9 cellular contexts compared by ENCODE assay signal in genomic region chr10:103192451-103193106, GRCh38. TPM values are rescaled to one million over a fixed set of nuclear protein-coding genes. Genes with fewer than 3 reads are reported as not detected.
DNase-seq lines count a peak whose midpoint lies in the region; ATAC-seq and TF ChIP-seq lines count a peak whose summit lies in the region.
"Had no signal": no experiment of that assay in that cellular context is flagged by ENCODE, and none has a peak within 500 bp of the region (broad histone marks: within the 10 kb centered on the region; RNA-seq: fewer than 3 reads in every experiment).

No MANE protein-coding gene starts in this region.

- H4K20me1 ChIP-seq in OCI-LY7 (ENCODE audit: insufficient read depth, low read length), result peaks cover 19% of the 10 kb centered on the region; the same call in 1 of the 2 replicates

- peak overlapping the region; percentile 99 for H3K9ac ChIP-seq in mucosa of stomach (ENCODE audit: low read length)

- H3K4me1 ChIP-seq in OCI-LY7 (ENCODE audit: insufficient read depth, low read length, poor library complexity, severe bottlenecking) (peaks cover 43% of the 10 kb centered on the region), esophagus (ENCODE audit: control insufficient read depth in 2 of 2, insufficient read depth in 2 of 2, low read length in 1 of 2) (peaks cover 0 to 6% of the 10 kb centered on the region in 2 donors), mucosa of stomach (ENCODE audit: control insufficient read depth, insufficient read depth, low read length) (peaks cover 33% of the 10 kb centered on the region)

- CTCF ChIA-PET in OCI-LY7 (lab: Charles Lee; ENCODE audit: unreplicated experiment), result interaction anchor here (0.5 to 1.9 kb wide), 4 partner anchors 15 to 885 kb away, joined by 3 to 9 read pairs (median 4); no protein-coding TSS in a partner anchor

- peak overlapping the region; percentile 91 for H3K4me3 ChIP-seq in OCI-LY7 (ENCODE audit: low read depth, low read length, poor library complexity, severe bottlenecking)
- peak overlapping the region; percentile 88 to 94 for H3K4me3 ChIP-seq in esophagus (ENCODE audit: low read depth in 1 of 2, low read length in 2 of 2)
- peak overlapping the region; percentile 61 for H3K4me3 ChIP-seq in mucosa of stomach (ENCODE audit: low read length)

- H3K4me3 Mint-ChIP-seq in activated T-cell treated with anti-CD3 and anti-CD28 coated beads, Interleukin-2, amount 50 U/mL, for 24 hours, result peak overlapping the region; percentile 99

- peak overlapping the region; percentile 98 for H3K27ac Mint-ChIP-seq in activated T-cell treated with anti-CD3 and anti-CD28 coated beads, Interleukin-2, amount 50 U/mL, for 24 hours

- POLR2A ChIA-PET in OCI-LY7 (lab: Charles Lee), result interaction anchor here (0.8 to 2.7 kb wide), 8 partner anchors 8 to 57 kb away, joined by 3 to 23 read pairs (median 4); no protein-coding TSS in a partner anchor

- peaks cover 51% of the 10 kb centered on the region for H3K79me2 ChIP-seq in OCI-LY7 (ENCODE audit: insufficient read depth, low read depth, low read length)

- no TSS peak for BruUV-seq in OCI-LY7 (replicated peaks; lab: Mats Ljungman, UMichigan)

- H3K9me3 ChIP-seq in OCI-LY7 (ENCODE audit: low read length) (no peaks in the 10 kb centered on the region), esophagus (ENCODE audit: control insufficient read depth in 2 of 2, insufficient read depth in 1 of 2, low read depth in 1 of 2, low read length in 1 of 2) (no peaks in the 10 kb centered on the region), mucosa of stomach (ENCODE audit: control insufficient read depth, low read length) (no peaks in the 10 kb centered on the region)

- peak; percentile 38 for ATAC-seq in HG03442 (IDR thresholded peaks at IDR 0.05; ENCODE audit: unreplicated experiment)

- TF ChIP-seq CTCF in C4-2B (conservative IDR thresholded peaks at IDR 0.05) (no peak), OCI-LY7 (conservative IDR thresholded peaks at IDR 0.05; ENCODE audit: low read length) (no peak)

- intact Hi-C loops in OCI-LY7 (cut with micrococcal nuclease; ENCODE audit: unreplicated experiment), result loop anchor here (1.0 to 5.0 kb wide), 4 partner anchors 11 to 545 kb away; partner anchors contain the start of gene CNNM2

- DNase-seq in GM19240 (ENCODE audit: insufficient read length, low spot score) (peak; percentile 32), OCI-LY7 (ENCODE audit: low spot score) (peak; percentile 91)
- peak; percentile 78 for DNase-seq in activated T-cell treated with anti-CD3 and anti-CD28 coated beads, Interleukin-2, amount 50 U/mL, for 24 hours
- DNase-seq in stimulated activated CD8-positive, alpha-beta memory T cell treated with anti-CD3 and anti-CD28 coated beads, Interleukin-7, amount 100 ng/mL, for 24 hours (ENCODE audit: low read depth), result peak; percentile 30

- 1% methylated on average over 47 to 62 of the region's 62 CpGs for WGBS in esophagus, 2 donors

- peak overlapping the region; percentile 61; the same call in 1 of the 2 replicates for H2AFZ ChIP-seq in OCI-LY7 (ENCODE audit: low read length)

- peak overlapping the region; percentile 94 for H3K27ac ChIP-seq in C4-2B
- peak overlapping the region; percentile 77 for H3K27ac ChIP-seq in OCI-LY7 (ENCODE audit: low read depth, low read length, poor library complexity, severe bottlenecking)
- peak overlapping the region; percentile 94 to 95 for H3K27ac ChIP-seq in esophagus (ENCODE audit: low read depth in 2 of 2, low read length in 1 of 2)

- H3K27me3 Mint-ChIP-seq in activated T-cell treated with anti-CD3 and anti-CD28 coated beads, Interleukin-2, amount 50 U/mL, for 24 hours, result no peaks in the 10 kb centered on the region

- no peaks in the 10 kb centered on the region for H3K9me3 Mint-ChIP-seq in activated T-cell treated with anti-CD3 and anti-CD28 coated beads, Interleukin-2, amount 50 U/mL, for 24 hours

- H3K27me3 ChIP-seq in esophagus (ENCODE audit: control insufficient read depth in 1 of 2, insufficient read depth in 2 of 2, low read length in 2 of 2), result no peaks in the 10 kb centered on the region
- H3K27me3 ChIP-seq in mucosa of stomach (ENCODE audit: control insufficient read depth, insufficient read depth, low read length), result no peaks in the 10 kb centered on the region

- peaks cover 32% of the 10 kb centered on the region for H3K36me3 Mint-ChIP-seq in activated T-cell treated with anti-CD3 and anti-CD28 coated beads, Interleukin-2, amount 50 U/mL, for 24 hours (ENCODE audit: low read depth)

- H3K4me2 ChIP-seq in OCI-LY7 (ENCODE audit: low read length), result peak overlapping the region; percentile 90

- peaks cover 54% of the 10 kb centered on the region for H3K4me1 Mint-ChIP-seq in activated T-cell treated with anti-CD3 and anti-CD28 coated beads, Interleukin-2, amount 50 U/mL, for 24 hours (ENCODE audit: low read depth)

- H3K9me2 ChIP-seq in OCI-LY7 (ENCODE audit: insufficient read depth, low read length), result no peaks in the 10 kb centered on the region

- H3K36me3 ChIP-seq in OCI-LY7 (ENCODE audit: insufficient read depth, low read length) (peaks cover 13% of the 10 kb centered on the region; the same call in 1 of the 2 replicates), esophagus (ENCODE audit: control insufficient read depth in 2 of 2, insufficient read depth in 2 of 2, low read length in 1 of 2) (no peaks in the 10 kb centered on the region), mucosa of stomach (ENCODE audit: control insufficient read depth, insufficient read depth, low read length) (no peaks in the 10 kb centered on the region)

RNA-seq across cellular contexts. Expression of gene NT5C2, which starts 0.5 kb away (rescaled TPM):
- 72.0 and 73.5 TPM in 2 replicates for total RNA-seq in OCI-LY7 (2014; rRNA removed; shearing (Covaris generic))
- total RNA-seq in OCI-LY7 (2022), result 87.3 and 118 TPM in 2 replicates
- 10 to 100 TPM; 60.6 to 75.0 TPM for polyA plus RNA-seq in esophagus

RNA-seq across cellular contexts. Expression of gene RPEL1, which starts 53.1 kb away (rescaled TPM):
- total RNA-seq in OCI-LY7 (2014; rRNA removed; shearing (Covaris generic)), result not detected in 2 replicates
- not detected in 2 replicates for total RNA-seq in OCI-LY7 (2022)
- polyA plus RNA-seq in esophagus, result under 1 TPM in 1 of 2 donors, not detected in 1; 0.02 TPM
- total RNA-seq: glomerular endothelial cell had no signal

Comparison
In these comparisons a context has a peak if more than half of its experiments do, and no peak if none do; other contexts are left out.
1. Peak in every context shown above with its lines: DNase-seq, ATAC-seq, H3K4me3 ChIP-seq and H3K27ac ChIP-seq.
2. DNase-seq: peak in every context shown above with its lines; median percentile 91 in OCI-LY7; 78 in activated T-cell treated with anti-CD3 and anti-CD28 coated beads, Interleukin-2, amount 50 U/mL, for 24 hours; 32 in GM19240; 30 in stimulated activated CD8-positive, alpha-beta memory T cell treated with anti-CD3 and anti-CD28 coated beads, Interleukin-7, amount 100 ng/mL, for 24 hours.